13 cellular contexts compared by ENCODE assay signal in the genomic region with DNA sequence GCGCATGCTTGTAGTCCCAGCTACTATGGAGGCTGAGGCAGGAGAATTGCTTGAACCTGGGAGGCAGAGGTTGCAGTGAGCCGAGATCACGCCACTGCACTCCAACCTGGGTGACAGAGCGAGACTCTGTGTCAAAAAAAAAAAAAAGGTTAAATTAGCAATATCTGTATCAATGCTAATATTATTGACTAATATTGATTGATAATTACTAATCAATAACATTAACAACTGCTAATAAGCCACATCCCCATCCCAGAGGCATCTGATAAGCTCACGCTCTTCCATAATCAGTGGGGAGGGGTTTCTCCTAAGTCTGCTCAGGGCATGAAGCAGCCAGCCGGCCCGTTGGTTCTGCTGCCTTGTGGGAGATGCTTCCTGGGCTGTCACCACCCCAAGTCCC. TPM values are rescaled to one million over a fixed set of nuclear protein-coding genes. Genes with fewer than 3 reads are reported as not detected.
"Had no signal": no experiment of that assay in that cellular context is flagged by ENCODE, and none has a peak within 500 bp of the region (broad histone marks: within the 10 kb centered on the region; RNA-seq: fewer than 3 reads in every experiment).

No MANE protein-coding gene starts in this region.

RNA-seq across cellular contexts. Expression of gene MYH14, which starts 24.7 kb away (rescaled TPM):
- total RNA-seq: activated B cell treated with CpG ODN at 0.5 μM for 24 hours; activated CD4-positive, alpha-beta memory T cell treated with anti-CD3 and anti-CD28 coated beads for 36 hours; activated CD4-positive, alpha-beta memory T cell treated with anti-CD3 and anti-CD28 coated beads, Interleukin-2, amount 10 ng/mL, durations not matched to agents 7 days and 5 days; activated CD4-positive, alpha-beta T cell treated with anti-CD3 and anti-CD28 coated beads for 36 hours; activated CD4-positive, alpha-beta T cell treated with anti-CD3 and anti-CD28 coated beads, Interleukin-2, amount 10 ng/mL, durations not matched to agents 24 days and 14 days; activated CD4-positive, alpha-beta T cell treated with anti-CD3 and anti-CD28 coated beads, Interleukin-2, amount 10 ng/mL, durations not matched to agents 7 days and 5 days; activated CD8-positive, alpha-beta memory T cell treated with anti-CD3 and anti-CD28 coated beads for 36 hours; activated CD8-positive, alpha-beta memory T cell treated with anti-CD3 and anti-CD28 coated beads, Interleukin-2, amount 10 ng/mL, durations not matched to agents 7 days and 5 days; activated CD8-positive, alpha-beta T cell treated with anti-CD3 and anti-CD28 coated beads for 36 hours; activated CD8-positive, alpha-beta T cell treated with anti-CD3 and anti-CD28 coated beads, Interleukin-2, amount 10 ng/mL, durations not matched to agents 7 days and 5 days; T-helper 1 cell treated with Interleukin-12 subunit alpha and Interleukin-12 subunit beta and Interleukin-4 antibody, amounts not matched to agents 30 ng/mL and 1 ng/mL, for 36 hours; T-helper 17 cell; T-helper 2 cell treated with Interferon-gamma antibody and Interleukin-4, amounts not matched to agents 100 ng/mL and 5 ng/mL, for 36 hours had no signal
